10 cellular contexts compared by ENCODE assay signal in the genomic region with DNA sequence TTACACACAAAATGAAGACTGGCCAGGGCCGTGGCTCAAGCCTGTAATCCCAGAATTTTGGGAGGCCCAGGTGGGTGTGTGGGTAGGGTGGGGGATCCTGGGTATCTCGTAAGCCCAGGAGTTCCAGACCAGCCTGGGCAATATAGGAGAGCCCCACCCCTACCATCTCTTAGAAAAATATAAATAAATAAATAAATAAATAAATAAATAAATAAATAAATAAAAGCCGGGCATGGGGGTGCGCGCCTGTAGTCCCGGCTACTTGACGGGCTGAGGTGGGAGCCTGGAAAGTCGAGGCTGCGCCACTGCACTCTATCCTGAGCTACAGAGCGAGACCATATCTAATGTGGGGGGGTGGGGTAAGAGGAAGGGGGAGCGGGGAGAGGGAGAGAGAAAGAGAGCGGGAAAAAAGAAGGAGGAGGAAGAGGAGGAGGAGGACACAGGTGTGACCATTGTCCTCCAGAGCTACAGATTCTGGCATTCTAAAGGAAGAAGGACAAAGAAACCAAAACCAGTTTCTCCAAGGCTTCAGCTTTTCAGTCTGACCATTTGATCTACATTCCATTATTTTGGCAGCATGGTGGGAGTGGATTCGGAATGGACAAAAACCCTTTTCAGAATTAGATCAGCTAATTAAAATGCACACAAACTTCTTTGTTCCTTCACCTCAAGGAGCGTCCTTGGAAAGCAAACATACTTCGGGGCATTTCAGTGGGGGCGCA. TPM values are rescaled to one million over a fixed set of nuclear protein-coding genes. Genes with fewer than 3 reads are reported as not detected.
A peak's percentile ranks its signal among the peaks of the same experiment; 100 is the strongest.
DNase-seq lines count a peak whose midpoint lies in the region; ATAC-seq, FAIRE-seq and TF ChIP-seq lines count a peak whose summit lies in the region.
"Had no signal": no experiment of that assay in that cellular context is flagged by ENCODE, and none has a peak within 500 bp of the region (broad histone marks: within the 10 kb centered on the region; RNA-seq: fewer than 3 reads in every experiment).

No MANE protein-coding gene starts in this region.

- no peak for TF ChIP-seq RAD21 in GM12878 (IDR thresholded peaks at IDR 0.05; ENCODE audit: insufficient read depth, low read depth, low read length)

- H3K36me3 ChIP-seq in GM12878 (ENCODE audit: control insufficient read depth in 2 of 2, insufficient read depth in 2 of 2, low read length in 1 of 2) (no peaks in the 10 kb centered on the region), kidney (ENCODE audit: control insufficient read depth in 1 of 2, insufficient read depth in 2 of 2, low read length in 2 of 2) (no peaks in the 10 kb centered on the region), stomach smooth muscle (ENCODE audit: control insufficient read depth in 2 of 2, insufficient read depth in 2 of 2, low read length in 2 of 2) (no peaks in the 10 kb centered on the region)
- H3K36me3 ChIP-seq: SJSA1 had no signal

- H3K36me3 Mint-ChIP-seq in T-helper 2 cell treated with Interferon-gamma antibody and Interleukin-4, amounts not matched to agents 5 μg/mL and 100 μg/mL, for 36 hours (ENCODE audit: low read depth) = no peaks in the 10 kb centered on the region

- no peak overlapping the region for H3K4me3 ChIP-seq in GM12878
- peak overlapping the region; percentile 58 to 60 for H3K4me3 ChIP-seq in kidney (ENCODE audit: low read length in 2 of 2)
- H3K4me3 ChIP-seq in stomach smooth muscle (ENCODE audit: low read length in 2 of 2) = peak overlapping the region; percentile 45 to 73

- H3K4me1 Mint-ChIP-seq in T-helper 2 cell treated with Interferon-gamma antibody and Interleukin-4, amounts not matched to agents 5 μg/mL and 100 μg/mL, for 36 hours (ENCODE audit: low read depth) = peaks cover 17% of the 10 kb centered on the region

- H3K27ac Mint-ChIP-seq in T-helper 2 cell treated with Interferon-gamma antibody and Interleukin-4, amounts not matched to agents 5 μg/mL and 100 μg/mL, for 36 hours = no peak overlapping the region

- H3K27me3 ChIP-seq in GM12878 (replicated peaks in 1 of 2; ENCODE audit: control insufficient read depth in 2 of 2, insufficient read depth in 2 of 2, low read length in 1 of 2) (no peaks in the 10 kb centered on the region; a peak in 1 of 4 replicates), stomach smooth muscle (ENCODE audit: control insufficient read depth in 1 of 2, insufficient read depth in 2 of 2, low read length in 2 of 2) (peaks cover 17 to 27% of the 10 kb centered on the region in 2 donors)

- no peak for TF ChIP-seq POLR2A in GM12878 (IDR thresholded peaks at IDR 0.05; ENCODE audit: low read depth, low read length)

- ATAC-seq in GM12878 = no peak

- H2AFZ ChIP-seq in GM12878 (ENCODE audit: control insufficient read depth, low read depth, low read length) = peak overlapping the region; percentile 69; the same call in 1 of the 2 replicates

- H3K4me1 ChIP-seq in GM12878 (ENCODE audit: control insufficient read depth, insufficient read depth, low read length) (no peaks in the 10 kb centered on the region; the same call in none of the 2 replicates), kidney (ENCODE audit: control insufficient read depth in 1 of 2, insufficient read depth in 1 of 2, low read depth in 1 of 2, low read length in 2 of 2) (peaks cover 0 to 13% of the 10 kb centered on the region in 2 donors), stomach smooth muscle (ENCODE audit: control insufficient read depth, insufficient read depth, low read length) (peaks cover 13% of the 10 kb centered on the region)

- no peak for DNase-seq in T-helper 2 cell treated with Interferon-gamma antibody and Interleukin-4, amounts not matched to agents 5 μg/mL and 100 μg/mL, for 36 hours (ENCODE audit: low spot score)
- DNase-seq in T-helper 2 cell (no peak), GM12878 (ENCODE audit: low read depth, low spot score) (no peak), kidney (no peak), NCI-H2196 treated with DMSO at 0.1 percent for 48 hours (lab: John Stamatoyannopoulos, UW; ENCODE audit: unreplicated experiment) (no peak), HTR-8/SVneo (ENCODE audit: insufficient read length, low spot score) (no peak), SHP77 (lab: John Stamatoyannopoulos, UW) (no peak)

- H3K9me3 ChIP-seq in GM12878 (replicated peaks; ENCODE audit: control insufficient read depth, insufficient read depth, low read length) (no peaks in the 10 kb centered on the region), kidney (ENCODE audit: control insufficient read depth in 1 of 2, low read length in 2 of 2) (no peaks in the 10 kb centered on the region), stomach smooth muscle (ENCODE audit: control insufficient read depth in 2 of 2, low read length in 2 of 2) (no peaks in the 10 kb centered on the region)
- H3K9me3 ChIP-seq: SJSA1 had no signal

- SMC1A ChIA-PET in GM12878 (lab: Charles Lee; ENCODE audit: uncharacterized antibody, unreplicated experiment) = interaction anchor here (1.0 to 2.4 kb wide), 2 partner anchors 17 to 18 kb away, joined by 3 to 8 read pairs; no protein-coding TSS in a partner anchor

- CTCF ChIA-PET in GM12878 (lab: Yijun Ruan, JAX) = interaction anchor here (0.9 to 1.8 kb wide), 4 partner anchors 17 to 300 kb away, joined by 3 to 6 read pairs (median 5); no protein-coding TSS in a partner anchor

- no peaks in the 10 kb centered on the region for H3K9me3 Mint-ChIP-seq in T-helper 2 cell treated with Interferon-gamma antibody and Interleukin-4, amounts not matched to agents 5 μg/mL and 100 μg/mL, for 36 hours

- TF ChIP-seq EP300 in GM12878 (IDR thresholded peaks at IDR 0.05; ENCODE audit: borderline replicate concordance in 1 of 2, control insufficient read depth in 1 of 2, low read depth in 2 of 2, low read length in 2 of 2) = no peak

- no peak for FAIRE-seq in GM12878 (lab: Jason Lieb, UNC)
- no peak for FAIRE-seq in kidney (lab: Jason Lieb, UNC)
- FAIRE-seq in HTR-8/SVneo (lab: Jason Lieb, UNC) = no peak

- no peaks in the 10 kb centered on the region for H4K20me1 ChIP-seq in GM12878 (ENCODE audit: control insufficient read depth, insufficient read depth)

- TF ChIP-seq CTCF in GM12878 (IDR thresholded peaks at IDR 0.05 in 2 of 3, conservative IDR thresholded peaks at IDR 0.05 in 1 of 3; ENCODE audit: control insufficient read depth in 2 of 3, extremely low read depth in 1 of 3, insufficient read depth in 1 of 3, low read depth in 3 of 3, low read length in 3 of 3) (no peak), kidney (IDR thresholded peaks at IDR 0.05; ENCODE audit: borderline replicate concordance, extremely low read depth, insufficient read depth) (no peak)

- H3K4me3 Mint-ChIP-seq in T-helper 2 cell treated with Interferon-gamma antibody and Interleukin-4, amounts not matched to agents 5 μg/mL and 100 μg/mL, for 36 hours = peak overlapping the region; percentile 88

- RAD21 ChIA-PET in GM12878 (lab: Charles Lee; ENCODE audit: unreplicated experiment) = no interaction called here

- H3K27ac ChIP-seq in GM12878 (ENCODE audit: control insufficient read depth, insufficient read depth) (no peak overlapping the region), kidney (ENCODE audit: low read depth in 2 of 2, low read length in 2 of 2) (no peak overlapping the region), stomach smooth muscle (ENCODE audit: low read length) (no peak overlapping the region)
- H3K27ac ChIP-seq: SJSA1 had no signal

- H3K9ac ChIP-seq in GM12878 (ENCODE audit: control insufficient read depth, insufficient read depth, low read length) (no peak overlapping the region), kidney (ENCODE audit: low read length in 2 of 2) (no peak overlapping the region), stomach smooth muscle (ENCODE audit: low read length in 2 of 2) (no peak overlapping the region)

- peaks cover 42% of the 10 kb centered on the region for H3K27me3 Mint-ChIP-seq in T-helper 2 cell treated with Interferon-gamma antibody and Interleukin-4, amounts not matched to agents 5 μg/mL and 100 μg/mL, for 36 hours (ENCODE audit: low read depth)

- WGBS in GM12878 (ENCODE audit: insufficient coverage, insufficient replicate concordance, low lambda C conversion rate, missing lambda C conversion rate) = 31% methylated on average over 11 of the region's 16 CpGs

- intact Hi-C loops in GM12878 (cut with micrococcal nuclease; ENCODE audit: unreplicated experiment) = no loop called here
- intact Hi-C loops in kidney (cut with DNase I) = no loop called here

- in situ Hi-C loops in GM12878 (cut with MboI) = no loop called here

- POLR2A ChIA-PET in GM12878 (lab: Charles Lee) = no interaction called here

- H3K79me2 ChIP-seq in GM12878 (ENCODE audit: control insufficient read depth, insufficient read depth, low read length) = no peaks in the 10 kb centered on the region

- no TSS peak for BruUV-seq in GM12878 (replicated peaks; lab: Mats Ljungman, UMichigan)

- H3K4me2 ChIP-seq in GM12878 (ENCODE audit: control insufficient read depth, insufficient read depth) = peak overlapping the region; percentile 82

RNA-seq across cellular contexts. Expression of a gene that starts 0.6 kb away (rescaled TPM):
- not detected in 2 replicates for total RNA-seq in GM12878 (2013; cell fraction: nucleolus; rRNA removed)
- total RNA-seq in GM12878 (2014; rRNA removed) (not detected in 2 replicates), GM12878 (2014; rRNA removed; fragmentation: Illumina TruSeq; extraction: Trizol) (not detected in 2 replicates), GM12878 (2021) (not detected in 2 replicates), kidney (2.2 TPM)
- polyA plus RNA-seq in GM12878 (2011; ENCODE audit: low read depth) = not detected
- polyA plus RNA-seq in GM12878 (2011; rRNA removed) (0.05 TPM in 1 of 2 replicates, not detected in the other), GM12878 (2014; fragmentation: Illumina TruSeq; extraction: Trizol) (not detected in 2 replicates), GM12878 (2014; fragmentation: Nextera tagmentation; extraction: Ambion mirVana) (not detected), GM12878 (2014; rRNA removed) (0.19 TPM in 1 of 2 replicates, not detected in the other), GM12878 (2016; fragmentation: Nextera tagmentation; extraction: Ambion mirVana) (not detected), kidney (ENCODE audit: insufficient read depth, low read depth, low replicate concordance) (not detected)
- 0.07 TPM in 1 of 2 replicates, not detected in the other for polyA plus RNA-seq in GM12878 (2011; cell fraction: cytosol; rRNA removed)
- 0.07 TPM in 1 of 2 replicates, not detected in the other for polyA plus RNA-seq in GM12878 (2011; cell fraction: nucleus; rRNA removed)
- polyA plus RNA-seq in GM12878 (2012) = not detected in 2 replicates
- not detected in 2 replicates for polyA minus RNA-seq in GM12878 (2011; rRNA and poly(A)+ RNA removed)
- not detected in 2 replicates for polyA minus RNA-seq in GM12878 (2011; cell fraction: cytosol; rRNA and poly(A)+ RNA removed)
- not detected in 2 replicates for polyA minus RNA-seq in GM12878 (2011; cell fraction: nucleus; rRNA and poly(A)+ RNA removed)
- total RNA-seq: SJSA1 had no signal

RNA-seq across cellular contexts. Expression of a gene that starts 50.1 kb away (rescaled TPM):
- not detected in 2 replicates for total RNA-seq in GM12878 (2013; cell fraction: nucleolus; rRNA removed)
- total RNA-seq in GM12878 (2014; rRNA removed) (not detected in 2 replicates), GM12878 (2014; rRNA removed; fragmentation: Illumina TruSeq; extraction: Trizol) (not detected in 2 replicates), GM12878 (2021) (not detected in 2 replicates), kidney (not detected)
- polyA plus RNA-seq in GM12878 (2011; ENCODE audit: low read depth) = not detected
- polyA plus RNA-seq in GM12878 (2011; rRNA removed) (not detected in 2 replicates), GM12878 (2014; fragmentation: Illumina TruSeq; extraction: Trizol) (not detected in 2 replicates), GM12878 (2014; fragmentation: Nextera tagmentation; extraction: Ambion mirVana) (not detected), GM12878 (2014; rRNA removed) (not detected in 2 replicates), GM12878 (2016; fragmentation: Nextera tagmentation; extraction: Ambion mirVana) (not detected), kidney (ENCODE audit: insufficient read depth, low read depth, low replicate concordance) (not detected)
- not detected in 2 replicates for polyA plus RNA-seq in GM12878 (2011; cell fraction: cytosol; rRNA removed)
- polyA plus RNA-seq in GM12878 (2011; cell fraction: nucleus; rRNA removed) = not detected in 2 replicates
- not detected in 2 replicates for polyA plus RNA-seq in GM12878 (2012)
- polyA minus RNA-seq in GM12878 (2011; rRNA and poly(A)+ RNA removed) = not detected in 2 replicates
- not detected in 2 replicates for polyA minus RNA-seq in GM12878 (2011; cell fraction: cytosol; rRNA and poly(A)+ RNA removed)
- not detected in 2 replicates for polyA minus RNA-seq in GM12878 (2011; cell fraction: nucleus; rRNA and poly(A)+ RNA removed)
- total RNA-seq: cardiac septum, SJSA1 had no signal
